ENCODE assay signal across 2 cellular contexts in the genomic region with DNA sequence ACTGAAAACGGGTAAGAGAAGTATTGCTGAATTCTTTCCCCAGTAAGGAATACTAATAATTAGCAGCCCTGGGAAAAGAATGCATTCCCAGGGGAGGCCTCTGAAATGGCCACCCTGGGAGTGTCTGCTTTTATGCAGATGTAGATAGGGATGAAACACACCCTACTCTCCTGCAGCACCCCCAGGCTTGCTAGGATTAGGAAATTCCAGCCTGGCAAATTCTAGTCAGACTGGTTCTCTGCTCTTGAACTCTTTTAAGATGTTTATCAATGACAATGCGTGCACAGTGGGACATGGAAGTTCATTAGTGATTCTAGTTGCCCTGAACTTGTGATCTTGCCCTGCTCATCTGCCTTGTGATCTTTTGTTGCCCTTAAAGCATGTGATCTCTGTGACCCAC.
TF ChIP-seq lines count a peak whose summit lies in the region.

No MANE protein-coding gene starts in this region.

TF ChIP-seq in GM23338, 12 proteins besides CTCF, POLR2A, EP300 and RAD21:
- TF ChIP-seq, protein P1, sequence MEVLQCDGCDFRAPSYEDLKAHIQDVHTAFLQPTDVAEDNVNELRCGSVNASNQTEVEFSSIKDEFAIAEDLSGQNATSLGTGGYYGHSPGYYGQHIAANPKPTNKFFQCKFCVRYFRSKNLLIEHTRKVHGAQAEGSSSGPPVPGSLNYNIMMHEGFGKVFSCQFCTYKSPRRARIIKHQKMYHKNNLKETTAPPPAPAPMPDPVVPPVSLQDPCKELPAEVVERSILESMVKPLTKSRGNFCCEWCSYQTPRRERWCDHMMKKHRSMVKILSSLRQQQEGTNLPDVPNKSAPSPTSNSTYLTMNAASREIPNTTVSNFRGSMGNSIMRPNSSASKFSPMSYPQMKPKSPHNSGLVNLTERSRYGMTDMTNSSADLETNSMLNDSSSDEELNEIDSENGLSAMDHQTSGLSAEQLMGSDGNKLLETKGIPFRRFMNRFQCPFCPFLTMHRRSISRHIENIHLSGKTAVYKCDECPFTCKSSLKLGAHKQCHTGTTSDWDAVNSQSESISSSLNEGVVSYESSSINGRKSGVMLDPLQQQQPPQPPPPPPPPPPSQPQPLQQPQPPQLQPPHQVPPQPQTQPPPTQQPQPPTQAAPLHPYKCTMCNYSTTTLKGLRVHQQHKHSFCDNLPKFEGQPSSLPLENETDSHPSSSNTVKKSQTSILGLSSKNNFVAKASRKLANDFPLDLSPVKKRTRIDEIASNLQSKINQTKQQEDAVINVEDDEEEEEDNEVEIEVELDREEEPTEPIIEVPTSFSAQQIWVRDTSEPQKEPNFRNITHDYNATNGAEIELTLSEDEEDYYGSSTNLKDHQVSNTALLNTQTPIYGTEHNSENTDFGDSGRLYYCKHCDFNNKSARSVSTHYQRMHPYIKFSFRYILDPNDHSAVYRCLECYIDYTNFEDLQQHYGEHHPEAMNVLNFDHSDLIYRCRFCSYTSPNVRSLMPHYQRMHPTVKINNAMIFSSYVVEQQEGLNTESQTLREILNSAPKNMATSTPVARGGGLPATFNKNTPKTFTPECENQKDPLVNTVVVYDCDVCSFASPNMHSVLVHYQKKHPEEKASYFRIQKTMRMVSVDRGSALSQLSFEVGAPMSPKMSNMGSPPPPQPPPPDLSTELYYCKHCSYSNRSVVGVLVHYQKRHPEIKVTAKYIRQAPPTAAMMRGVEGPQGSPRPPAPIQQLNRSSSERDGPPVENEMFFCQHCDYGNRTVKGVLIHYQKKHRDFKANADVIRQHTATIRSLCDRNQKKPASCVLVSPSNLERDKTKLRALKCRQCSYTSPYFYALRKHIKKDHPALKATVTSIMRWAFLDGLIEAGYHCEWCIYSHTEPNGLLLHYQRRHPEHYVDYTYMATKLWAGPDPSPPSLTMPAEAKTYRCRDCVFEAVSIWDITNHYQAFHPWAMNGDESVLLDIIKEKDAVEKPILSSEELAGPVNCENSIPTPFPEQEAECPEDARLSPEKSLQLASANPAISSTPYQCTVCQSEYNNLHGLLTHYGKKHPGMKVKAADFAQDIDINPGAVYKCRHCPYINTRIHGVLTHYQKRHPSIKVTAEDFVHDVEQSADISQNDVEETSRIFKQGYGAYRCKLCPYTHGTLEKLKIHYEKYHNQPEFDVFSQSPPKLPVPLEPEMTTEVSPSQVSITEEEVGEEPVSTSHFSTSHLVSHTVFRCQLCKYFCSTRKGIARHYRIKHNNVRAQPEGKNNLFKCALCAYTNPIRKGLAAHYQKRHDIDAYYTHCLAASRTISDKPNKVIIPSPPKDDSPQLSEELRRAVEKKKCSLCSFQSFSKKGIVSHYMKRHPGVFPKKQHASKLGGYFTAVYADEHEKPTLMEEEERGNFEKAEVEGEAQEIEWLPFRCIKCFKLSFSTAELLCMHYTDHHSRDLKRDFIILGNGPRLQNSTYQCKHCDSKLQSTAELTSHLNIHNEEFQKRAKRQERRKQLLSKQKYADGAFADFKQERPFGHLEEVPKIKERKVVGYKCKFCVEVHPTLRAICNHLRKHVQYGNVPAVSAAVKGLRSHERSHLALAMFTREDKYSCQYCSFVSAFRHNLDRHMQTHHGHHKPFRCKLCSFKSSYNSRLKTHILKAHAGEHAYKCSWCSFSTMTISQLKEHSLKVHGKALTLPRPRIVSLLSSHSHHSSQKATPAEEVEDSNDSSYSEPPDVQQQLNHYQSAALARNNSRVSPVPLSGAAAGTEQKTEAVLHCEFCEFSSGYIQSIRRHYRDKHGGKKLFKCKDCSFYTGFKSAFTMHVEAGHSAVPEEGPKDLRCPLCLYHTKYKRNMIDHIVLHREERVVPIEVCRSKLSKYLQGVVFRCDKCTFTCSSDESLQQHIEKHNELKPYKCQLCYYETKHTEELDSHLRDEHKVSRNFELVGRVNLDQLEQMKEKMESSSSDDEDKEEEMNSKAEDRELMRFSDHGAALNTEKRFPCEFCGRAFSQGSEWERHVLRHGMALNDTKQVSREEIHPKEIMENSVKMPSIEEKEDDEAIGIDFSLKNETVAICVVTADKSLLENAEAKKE (CRISPR knock-in tag; IDR thresholded peaks at IDR 0.05) = peak; percentile 52; the same call in 1 of the 2 replicates
- peak; percentile 46 for TF ChIP-seq CREB1 (CRISPR knock-in tag; IDR thresholded peaks at IDR 0.05; ENCODE audit: low read depth)

TF ChIP-seq in WTC11, 78 proteins besides CTCF, POLR2A, EP300 and RAD21:
- TF ChIP-seq, protein P2, sequence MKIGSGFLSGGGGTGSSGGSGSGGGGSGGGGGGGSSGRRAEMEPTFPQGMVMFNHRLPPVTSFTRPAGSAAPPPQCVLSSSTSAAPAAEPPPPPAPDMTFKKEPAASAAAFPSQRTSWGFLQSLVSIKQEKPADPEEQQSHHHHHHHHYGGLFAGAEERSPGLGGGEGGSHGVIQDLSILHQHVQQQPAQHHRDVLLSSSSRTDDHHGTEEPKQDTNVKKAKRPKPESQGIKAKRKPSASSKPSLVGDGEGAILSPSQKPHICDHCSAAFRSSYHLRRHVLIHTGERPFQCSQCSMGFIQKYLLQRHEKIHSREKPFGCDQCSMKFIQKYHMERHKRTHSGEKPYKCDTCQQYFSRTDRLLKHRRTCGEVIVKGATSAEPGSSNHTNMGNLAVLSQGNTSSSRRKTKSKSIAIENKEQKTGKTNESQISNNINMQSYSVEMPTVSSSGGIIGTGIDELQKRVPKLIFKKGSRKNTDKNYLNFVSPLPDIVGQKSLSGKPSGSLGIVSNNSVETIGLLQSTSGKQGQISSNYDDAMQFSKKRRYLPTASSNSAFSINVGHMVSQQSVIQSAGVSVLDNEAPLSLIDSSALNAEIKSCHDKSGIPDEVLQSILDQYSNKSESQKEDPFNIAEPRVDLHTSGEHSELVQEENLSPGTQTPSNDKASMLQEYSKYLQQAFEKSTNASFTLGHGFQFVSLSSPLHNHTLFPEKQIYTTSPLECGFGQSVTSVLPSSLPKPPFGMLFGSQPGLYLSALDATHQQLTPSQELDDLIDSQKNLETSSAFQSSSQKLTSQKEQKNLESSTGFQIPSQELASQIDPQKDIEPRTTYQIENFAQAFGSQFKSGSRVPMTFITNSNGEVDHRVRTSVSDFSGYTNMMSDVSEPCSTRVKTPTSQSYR (CRISPR knock-in tag; IDR thresholded peaks at IDR 0.05) = 0 out of 2 replicates have a peak, but pooled peaks have one; percentile 24
- TF ChIP-seq, protein P3, sequence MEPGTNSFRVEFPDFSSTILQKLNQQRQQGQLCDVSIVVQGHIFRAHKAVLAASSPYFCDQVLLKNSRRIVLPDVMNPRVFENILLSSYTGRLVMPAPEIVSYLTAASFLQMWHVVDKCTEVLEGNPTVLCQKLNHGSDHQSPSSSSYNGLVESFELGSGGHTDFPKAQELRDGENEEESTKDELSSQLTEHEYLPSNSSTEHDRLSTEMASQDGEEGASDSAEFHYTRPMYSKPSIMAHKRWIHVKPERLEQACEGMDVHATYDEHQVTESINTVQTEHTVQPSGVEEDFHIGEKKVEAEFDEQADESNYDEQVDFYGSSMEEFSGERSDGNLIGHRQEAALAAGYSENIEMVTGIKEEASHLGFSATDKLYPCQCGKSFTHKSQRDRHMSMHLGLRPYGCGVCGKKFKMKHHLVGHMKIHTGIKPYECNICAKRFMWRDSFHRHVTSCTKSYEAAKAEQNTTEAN (CRISPR knock-in tag; IDR thresholded peaks at IDR 0.05) = peak; percentile 49; the same call in 1 of the 2 replicates
- TF ChIP-seq SMAD3 (CRISPR knock-in tag; IDR thresholded peaks at IDR 0.05; ENCODE audit: borderline replicate concordance) (0 out of 2 replicates have a peak, but pooled peaks have one; percentile 17), TEAD4 (CRISPR knock-in tag; IDR thresholded peaks at IDR 0.05) (peak; percentile 50; the same call in 1 of the 2 replicates), CREM (CRISPR knock-in tag; IDR thresholded peaks at IDR 0.05) (peak; percentile 35; the same call in 1 of the 2 replicates), TEAD1 (CRISPR knock-in tag; IDR thresholded peaks at IDR 0.05) (peak; percentile 91), ETV6 (CRISPR knock-in tag; IDR thresholded peaks at IDR 0.05) (peak; percentile 54; the same call in 1 of the 2 replicates), CREB1 (CRISPR knock-in tag; IDR thresholded peaks at IDR 0.05) (peak; percentile 46; the same call in 1 of the 2 replicates), FOXK1 (CRISPR knock-in tag; IDR thresholded peaks at IDR 0.05) (peak; percentile 30; the same call in 1 of the 2 replicates)
- TF ChIP-seq, protein P4, sequence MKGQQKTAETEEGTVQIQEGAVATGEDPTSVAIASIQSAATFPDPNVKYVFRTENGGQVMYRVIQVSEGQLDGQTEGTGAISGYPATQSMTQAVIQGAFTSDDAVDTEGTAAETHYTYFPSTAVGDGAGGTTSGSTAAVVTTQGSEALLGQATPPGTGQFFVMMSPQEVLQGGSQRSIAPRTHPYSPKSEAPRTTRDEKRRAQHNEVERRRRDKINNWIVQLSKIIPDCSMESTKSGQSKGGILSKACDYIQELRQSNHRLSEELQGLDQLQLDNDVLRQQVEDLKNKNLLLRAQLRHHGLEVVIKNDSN (CRISPR knock-in tag; IDR thresholded peaks at IDR 0.05) = peak; percentile 36; the same call in 1 of the 2 replicates
- TF ChIP-seq, protein P5, sequence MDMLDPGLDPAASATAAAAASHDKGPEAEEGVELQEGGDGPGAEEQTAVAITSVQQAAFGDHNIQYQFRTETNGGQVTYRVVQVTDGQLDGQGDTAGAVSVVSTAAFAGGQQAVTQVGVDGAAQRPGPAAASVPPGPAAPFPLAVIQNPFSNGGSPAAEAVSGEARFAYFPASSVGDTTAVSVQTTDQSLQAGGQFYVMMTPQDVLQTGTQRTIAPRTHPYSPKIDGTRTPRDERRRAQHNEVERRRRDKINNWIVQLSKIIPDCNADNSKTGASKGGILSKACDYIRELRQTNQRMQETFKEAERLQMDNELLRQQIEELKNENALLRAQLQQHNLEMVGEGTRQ (CRISPR knock-in tag; IDR thresholded peaks at IDR 0.05) = peak; percentile 52
- TF ChIP-seq, protein P6, sequence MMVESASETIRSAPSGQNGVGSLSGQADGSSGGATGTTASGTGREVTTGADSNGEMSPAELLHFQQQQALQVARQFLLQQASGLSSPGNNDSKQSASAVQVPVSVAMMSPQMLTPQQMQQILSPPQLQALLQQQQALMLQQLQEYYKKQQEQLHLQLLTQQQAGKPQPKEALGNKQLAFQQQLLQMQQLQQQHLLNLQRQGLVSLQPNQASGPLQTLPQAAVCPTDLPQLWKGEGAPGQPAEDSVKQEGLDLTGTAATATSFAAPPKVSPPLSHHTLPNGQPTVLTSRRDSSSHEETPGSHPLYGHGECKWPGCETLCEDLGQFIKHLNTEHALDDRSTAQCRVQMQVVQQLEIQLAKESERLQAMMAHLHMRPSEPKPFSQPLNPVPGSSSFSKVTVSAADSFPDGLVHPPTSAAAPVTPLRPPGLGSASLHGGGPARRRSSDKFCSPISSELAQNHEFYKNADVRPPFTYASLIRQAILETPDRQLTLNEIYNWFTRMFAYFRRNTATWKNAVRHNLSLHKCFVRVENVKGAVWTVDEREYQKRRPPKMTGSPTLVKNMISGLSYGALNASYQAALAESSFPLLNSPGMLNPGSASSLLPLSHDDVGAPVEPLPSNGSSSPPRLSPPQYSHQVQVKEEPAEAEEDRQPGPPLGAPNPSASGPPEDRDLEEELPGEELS (CRISPR knock-in tag; IDR thresholded peaks at IDR 0.05) = peak; percentile 43; the same call in 1 of the 2 replicates
- TF ChIP-seq, protein P7, sequence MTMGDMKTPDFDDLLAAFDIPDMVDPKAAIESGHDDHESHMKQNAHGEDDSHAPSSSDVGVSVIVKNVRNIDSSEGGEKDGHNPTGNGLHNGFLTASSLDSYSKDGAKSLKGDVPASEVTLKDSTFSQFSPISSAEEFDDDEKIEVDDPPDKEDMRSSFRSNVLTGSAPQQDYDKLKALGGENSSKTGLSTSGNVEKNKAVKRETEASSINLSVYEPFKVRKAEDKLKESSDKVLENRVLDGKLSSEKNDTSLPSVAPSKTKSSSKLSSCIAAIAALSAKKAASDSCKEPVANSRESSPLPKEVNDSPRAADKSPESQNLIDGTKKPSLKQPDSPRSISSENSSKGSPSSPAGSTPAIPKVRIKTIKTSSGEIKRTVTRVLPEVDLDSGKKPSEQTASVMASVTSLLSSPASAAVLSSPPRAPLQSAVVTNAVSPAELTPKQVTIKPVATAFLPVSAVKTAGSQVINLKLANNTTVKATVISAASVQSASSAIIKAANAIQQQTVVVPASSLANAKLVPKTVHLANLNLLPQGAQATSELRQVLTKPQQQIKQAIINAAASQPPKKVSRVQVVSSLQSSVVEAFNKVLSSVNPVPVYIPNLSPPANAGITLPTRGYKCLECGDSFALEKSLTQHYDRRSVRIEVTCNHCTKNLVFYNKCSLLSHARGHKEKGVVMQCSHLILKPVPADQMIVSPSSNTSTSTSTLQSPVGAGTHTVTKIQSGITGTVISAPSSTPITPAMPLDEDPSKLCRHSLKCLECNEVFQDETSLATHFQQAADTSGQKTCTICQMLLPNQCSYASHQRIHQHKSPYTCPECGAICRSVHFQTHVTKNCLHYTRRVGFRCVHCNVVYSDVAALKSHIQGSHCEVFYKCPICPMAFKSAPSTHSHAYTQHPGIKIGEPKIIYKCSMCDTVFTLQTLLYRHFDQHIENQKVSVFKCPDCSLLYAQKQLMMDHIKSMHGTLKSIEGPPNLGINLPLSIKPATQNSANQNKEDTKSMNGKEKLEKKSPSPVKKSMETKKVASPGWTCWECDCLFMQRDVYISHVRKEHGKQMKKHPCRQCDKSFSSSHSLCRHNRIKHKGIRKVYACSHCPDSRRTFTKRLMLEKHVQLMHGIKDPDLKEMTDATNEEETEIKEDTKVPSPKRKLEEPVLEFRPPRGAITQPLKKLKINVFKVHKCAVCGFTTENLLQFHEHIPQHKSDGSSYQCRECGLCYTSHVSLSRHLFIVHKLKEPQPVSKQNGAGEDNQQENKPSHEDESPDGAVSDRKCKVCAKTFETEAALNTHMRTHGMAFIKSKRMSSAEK (CRISPR knock-in tag; IDR thresholded peaks at IDR 0.05; ENCODE audit: borderline replicate concordance) = peak; percentile 18; the same call in 1 of the 2 replicates
TF ChIP-seq in WTC11: peak in this region for 13; not testable (repeated sequence) for 65.
